Comparison of ENCODE assay signal across 8 cellular contexts in the genomic region with DNA sequence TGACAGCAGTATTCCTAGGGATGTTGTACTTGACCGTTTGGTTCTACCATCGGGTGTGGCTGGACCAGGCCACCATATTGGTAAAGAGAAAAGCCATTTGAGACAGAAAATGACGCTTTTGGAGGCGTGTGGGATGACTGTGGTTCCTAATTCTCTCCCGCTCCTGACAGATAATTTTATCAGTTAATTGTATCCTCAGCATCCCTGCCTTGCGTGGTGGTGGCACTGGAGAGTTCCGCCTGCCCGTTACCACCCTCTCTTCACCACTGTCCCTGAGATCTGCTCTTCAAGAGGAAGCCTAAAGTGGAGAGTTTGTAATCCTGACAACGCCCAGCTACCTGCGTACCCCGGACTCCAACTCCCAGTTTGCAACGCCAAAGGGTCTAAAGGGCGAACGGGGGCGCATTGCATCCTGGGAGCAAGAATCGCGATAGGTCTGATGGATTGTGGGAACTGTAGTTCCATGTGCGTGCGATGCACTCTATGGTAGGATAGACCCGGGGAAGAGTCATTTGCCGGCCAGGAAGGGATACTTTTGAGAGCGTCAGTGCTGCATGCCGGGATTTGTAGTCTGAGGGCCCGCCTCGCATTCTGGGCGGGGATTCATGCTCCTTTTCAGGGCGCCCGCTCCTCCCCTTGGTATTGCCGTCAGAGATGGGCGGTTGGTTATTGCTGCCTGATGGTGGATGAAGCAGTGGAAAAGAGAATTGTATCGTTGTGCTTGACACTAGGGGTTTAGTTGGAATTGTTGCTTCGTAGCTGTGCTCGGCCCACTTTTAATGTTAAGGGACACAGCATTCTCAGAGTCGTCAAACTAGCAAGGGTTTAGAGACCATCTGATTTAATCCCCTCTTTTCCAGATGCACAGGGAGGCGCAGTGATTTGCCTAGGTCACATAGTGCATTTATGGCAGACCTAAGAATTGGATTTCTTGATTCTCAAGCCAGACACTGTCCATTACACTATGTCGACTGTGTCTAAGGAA. TPM values are rescaled to one million over a fixed set of nuclear protein-coding genes. Genes with fewer than 3 reads are reported as not detected.
DNase-seq lines count a peak whose midpoint lies in the region; ATAC-seq and TF ChIP-seq lines count a peak whose summit lies in the region.

No MANE protein-coding gene starts in this region.

- H3K36me3 ChIP-seq in ovary = no peaks in the 10 kb centered on the region
- no peaks in the 10 kb centered on the region for H3K36me3 ChIP-seq in thyroid gland

- peak; percentile 58 for ATAC-seq in HG02759 (IDR thresholded peaks at IDR 0.05; ENCODE audit: unreplicated experiment)
- ATAC-seq in activated naive CD8-positive, alpha-beta T cell treated with anti-CD3 and anti-CD28 coated beads, Interleukin-2, amount 50 U/mL, for 24 hours = peak; percentile 85
- peak; percentile 81 for ATAC-seq in Right ventricle myocardium superior (ENCODE audit: poor library complexity)

- TF ChIP-seq POLR2A in ovary (IDR thresholded peaks at IDR 0.05) (no peak), thyroid gland (IDR thresholded peaks at IDR 0.05) (peak; percentile 19 to 59)

- H3K27ac ChIP-seq in ovary (peak overlapping the region; percentile 95), thyroid gland (peak overlapping the region; percentile 94 to 99 (median 99))

- H3K4me3 ChIP-seq in GM12875 (ENCODE audit: low read depth, low read length) (peak overlapping the region; percentile 66), ovary (peak overlapping the region; percentile 70), thyroid gland (replicated peaks in 1 of 3) (peak overlapping the region in 2 of 3 donors; percentile 57 to 59)

- peaks cover 15% of the 10 kb centered on the region for H3K4me1 Mint-ChIP-seq in activated naive CD8-positive, alpha-beta T cell treated with anti-CD3 and anti-CD28 coated beads, Interleukin-2, amount 50 U/mL, for 24 hours

- H3K4me3 Mint-ChIP-seq in activated naive CD8-positive, alpha-beta T cell treated with anti-CD3 and anti-CD28 coated beads, Interleukin-2, amount 50 U/mL, for 24 hours = no peak overlapping the region

- no peak for TF ChIP-seq CTCF in GM12875 (IDR thresholded peaks at IDR 0.05; ENCODE audit: borderline replicate concordance, insufficient read depth, low read depth, low read length)
- TF ChIP-seq CTCF in ovary (IDR thresholded peaks at IDR 0.05) = no peak
- peak in 2 of 6 experiments; percentile 10 to 15 for TF ChIP-seq CTCF in thyroid gland (IDR thresholded peaks at IDR 0.05)

- peak; percentile 24 for TF ChIP-seq EP300 in ovary (IDR thresholded peaks at IDR 0.05)

- DNase-seq in NCI-H128 (lab: John Stamatoyannopoulos, UW; ENCODE audit: unreplicated experiment) (peak; percentile 95), SKM-1 treated with dmso at 0.1 percent for 144 hours (lab: John Stamatoyannopoulos, UW; ENCODE audit: unreplicated experiment) (peak; percentile 99), Right ventricle myocardium superior (peak; percentile 97), ovary (peak; percentile 94 to 98 (median 95)), thyroid gland (peak; percentile 98)
- peak; percentile 90 for DNase-seq in activated naive CD8-positive, alpha-beta T cell treated with anti-CD3 and anti-CD28 coated beads, Interleukin-2, amount 50 U/mL, for 24 hours

- 4% methylated on average over 36 of the region's 36 CpGs for WGBS in ovary, 3 donors
- WGBS in thyroid gland, 2 donors = 5 to 6% methylated on average over 31 to 36 of the region's 36 CpGs

- H3K27me3 Mint-ChIP-seq in activated naive CD8-positive, alpha-beta T cell treated with anti-CD3 and anti-CD28 coated beads, Interleukin-2, amount 50 U/mL, for 24 hours = no peaks in the 10 kb centered on the region

- H3K27me3 ChIP-seq in ovary (no peaks in the 10 kb centered on the region), thyroid gland (no peaks in the 10 kb centered on the region)

- no peak overlapping the region for H3K27ac Mint-ChIP-seq in activated naive CD8-positive, alpha-beta T cell treated with anti-CD3 and anti-CD28 coated beads, Interleukin-2, amount 50 U/mL, for 24 hours

- H3K9me3 Mint-ChIP-seq in activated naive CD8-positive, alpha-beta T cell treated with anti-CD3 and anti-CD28 coated beads, Interleukin-2, amount 50 U/mL, for 24 hours = no peaks in the 10 kb centered on the region

- H3K36me3 Mint-ChIP-seq in activated naive CD8-positive, alpha-beta T cell treated with anti-CD3 and anti-CD28 coated beads, Interleukin-2, amount 50 U/mL, for 24 hours (ENCODE audit: low read depth) = peaks cover 20% of the 10 kb centered on the region

- H3K4me1 ChIP-seq in ovary (ENCODE audit: insufficient read depth) (peaks cover 2% of the 10 kb centered on the region), thyroid gland (peaks cover 10 to 24% of the 10 kb centered on the region in 2 donors)

- intact Hi-C loops in Right ventricle myocardium superior (cut with DNase I) = loop anchor here (5.0 kb wide), 1 partner anchor 225 kb away; the partner anchor contains the start of genes NEK8 and TLCD1
- intact Hi-C loops in ovary (cut with DNase I) = loop anchor here in 2 of 4 donors (5.0 kb wide), 1 partner anchor 615 kb away; the partner anchor contains the start of genes IFT20 (in 2 of the 2) and TNFAIP1 (in 2 of the 2)
- intact Hi-C loops in thyroid gland (cut with DNase I) = loop anchor here (5.0 to 10.0 kb wide), 2 partner anchors 225 to 617 kb away; partner anchors contain the start of genes IFT20, NEK8, TLCD1 and TNFAIP1

- H3K9me3 ChIP-seq in ovary (no peaks in the 10 kb centered on the region), thyroid gland (no peaks in the 10 kb centered on the region)

RNA-seq across cellular contexts. Expression of gene PHF12, which starts 1.0 kb away (rescaled TPM):
- total RNA-seq in Right ventricle myocardium superior (14.8 TPM), ovary (10 to 100 TPM; 39.8 to 62.7 (median 48.8) TPM), thyroid gland (10 to 100 TPM; 22.0 to 62.9 (median 60.1) TPM)
- polyA plus RNA-seq in ovary = 10 to 100 TPM; 22.7 to 28.1 TPM

RNA-seq across cellular contexts. Expression of gene DHRS13, which starts 49.4 kb away (rescaled TPM):
- total RNA-seq in Right ventricle myocardium superior (2.9 TPM), ovary (10 to 100 TPM in 1 of 7 donors, 1 to 10 TPM in 6; 7.3 to 13.8 (median 8.1) TPM), thyroid gland (10 to 100 TPM; 10.6 to 16.2 (median 13.3) TPM)
- polyA plus RNA-seq in ovary = 1 to 10 TPM; 3.7 to 5.1 TPM

RNA-seq across cellular contexts. Expression of gene SEZ6, which starts 53.5 kb away (rescaled TPM):
- total RNA-seq in Right ventricle myocardium superior (not detected), ovary (not detected), thyroid gland (not detected)
- not detected for polyA plus RNA-seq in ovary

RNA-seq across cellular contexts. Expression of gene FLOT2, which starts 54.8 kb away (rescaled TPM):
- total RNA-seq in Right ventricle myocardium superior (101 TPM), ovary (10 to 100 TPM; 29.3 to 82.3 (median 75.0) TPM), thyroid gland (10 to 100 TPM; 55.0 to 75.0 (median 62.7) TPM)
- 10 to 100 TPM; 39.3 to 44.7 TPM for polyA plus RNA-seq in ovary

Comparison
In these comparisons a context has a peak if more than half of its experiments do, and no peak if none do; other contexts are left out.
1. Peak in every context shown above with its lines: DNase-seq, ATAC-seq, H3K4me3 ChIP-seq and H3K27ac ChIP-seq.